36 cellular contexts compared by ENCODE assay signal in genomic region chr14:47020500-47020899, GRCh38.
DNase-seq lines count a peak whose midpoint lies in the region; ATAC-seq, FAIRE-seq and TF ChIP-seq lines count a peak whose summit lies in the region.
"Had no signal": no experiment of that assay in that cellular context is flagged by ENCODE, and none has a peak within 500 bp of the region (broad histone marks: within the 10 kb centered on the region; RNA-seq: fewer than 3 reads in every experiment).

No MANE protein-coding gene starts in this region.

- H3K79me2 ChIP-seq in HepG2 (ENCODE audit: insufficient read depth, low read length) (no peaks in the 10 kb centered on the region), GM12878 (ENCODE audit: control insufficient read depth, insufficient read depth, low read length) (no peaks in the 10 kb centered on the region), K562 (ENCODE audit: control insufficient read depth, insufficient read depth, low read length) (no peaks in the 10 kb centered on the region)

- H3K9me1 ChIP-seq in K562 (ENCODE audit: control insufficient read depth, insufficient read depth, low read length): no peaks in the 10 kb centered on the region

- peaks cover 7% of the 10 kb centered on the region for H3K9me3 Mint-ChIP-seq in activated naive CD4-positive, alpha-beta T cell treated with anti-CD3 and anti-CD28 coated beads, Interleukin-2, amount 50 U/mL, for 24 hours
- H3K9me3 Mint-ChIP-seq in activated naive CD4-positive, alpha-beta T cell treated with anti-CD3 and anti-CD28 coated beads, Interleukin-2, amount 10 ng/mL, durations not matched to agents 7 days and 5 days: no peaks in the 10 kb centered on the region

- H3K9me3 ChIP-seq in HepG2 (ENCODE audit: low read length) (no peaks in the 10 kb centered on the region), right lobe of liver (no peaks in the 10 kb centered on the region), GM12878 (replicated peaks; ENCODE audit: control insufficient read depth, insufficient read depth, low read length) (no peaks in the 10 kb centered on the region), K562 (replicated peaks; ENCODE audit: control insufficient read depth, insufficient read depth, low read depth, low read length) (no peaks in the 10 kb centered on the region)
- H3K9me3 ChIP-seq: A549; BE2C; BLaER1; BLaER1 treated with 17β-estradiol and CSF1 and Interleukin-3, amounts not matched to agents 10 nM and 100 nM; Caco-2 had no signal

- intact Hi-C loops in HepG2 (cut with micrococcal nuclease; ENCODE audit: unreplicated experiment): no loop called here
- intact Hi-C loops in right lobe of liver (cut with DNase I): no loop called here
- intact Hi-C loops in GM12878 (cut with micrococcal nuclease; ENCODE audit: unreplicated experiment): no loop called here
- intact Hi-C loops in K562 (cut with micrococcal nuclease): no loop called here

- no peak overlapping the region for H3K27ac ChIP-seq in HepG2 (ENCODE audit: extremely low read length, insufficient read depth, low read length)
- no peak overlapping the region for H3K27ac ChIP-seq in right lobe of liver
- H3K27ac ChIP-seq in GM12878 (ENCODE audit: control insufficient read depth, insufficient read depth): no peak overlapping the region
- no peak overlapping the region for H3K27ac ChIP-seq in K562 (ENCODE audit: extremely low read depth, low read depth, low read length)
- H3K27ac ChIP-seq: 22Rv1; A549; BLaER1; BLaER1 treated with 17β-estradiol and CSF1 and Interleukin-3, amounts not matched to agents 10 nM and 100 nM; C4-2B had no signal

- BruUV-seq in HepG2 (replicated peaks; lab: Mats Ljungman, UMichigan) (no TSS peak), GM12878 (replicated peaks; lab: Mats Ljungman, UMichigan) (no TSS peak), K562 (replicated peaks; lab: Mats Ljungman, UMichigan) (no TSS peak)

- TF ChIP-seq RAD21 in HepG2 (CRISPR knock-in tag; IDR thresholded peaks at IDR 0.05): no peak
- no peak for TF ChIP-seq RAD21 in GM12878 (IDR thresholded peaks at IDR 0.05; ENCODE audit: insufficient read depth, low read depth, low read length)
- no peak for TF ChIP-seq RAD21 in K562 (CRISPR knock-in tag; conservative IDR thresholded peaks at IDR 0.05 in 1 of 2, IDR thresholded peaks at IDR 0.05 in 1 of 2)

- H3K4me3 ChIP-seq in HepG2 (replicated peaks in 1 of 3; ENCODE audit: insufficient read depth in 1 of 3, low read depth in 2 of 3, low read length in 3 of 3) (no peak overlapping the region), right lobe of liver (no peak overlapping the region), GM12878 (no peak overlapping the region), K562 (no peak overlapping the region)
- H3K4me3 ChIP-seq: A549; BLaER1; BLaER1 treated with 17β-estradiol and CSF1 and Interleukin-3, amounts not matched to agents 10 nM and 100 nM had no signal

- no peaks in the 10 kb centered on the region for H4K20me1 ChIP-seq in HepG2 (ENCODE audit: insufficient read depth, low read length)
- H4K20me1 ChIP-seq in GM12878 (ENCODE audit: control insufficient read depth, insufficient read depth): no peaks in the 10 kb centered on the region
- H4K20me1 ChIP-seq in K562 (replicated peaks; ENCODE audit: control insufficient read depth, insufficient read depth, low read length): no peaks in the 10 kb centered on the region
- H4K20me1 ChIP-seq: BLaER1; BLaER1 treated with 17β-estradiol and CSF1 and Interleukin-3, amounts not matched to agents 10 nM and 100 nM had no signal

- WGBS in HepG2 (ENCODE audit: low lambda C conversion rate): 2% methylated on average over 2 of the region's 2 CpGs
- WGBS in right lobe of liver (ENCODE audit: insufficient coverage, low coverage, low lambda C conversion rate, missing lambda C conversion rate): 63% methylated on average over 2 of the region's 2 CpGs
- WGBS in GM12878 (ENCODE audit: insufficient coverage, insufficient replicate concordance, low lambda C conversion rate, missing lambda C conversion rate): 44% methylated on average over 2 of the region's 2 CpGs
- 3% methylated on average over 2 of the region's 2 CpGs for WGBS in K562 (ENCODE audit: insufficient coverage, low coverage, missing lambda C conversion rate)

- TF ChIP-seq EP300 in HepG2 (IDR thresholded peaks at IDR 0.05; ENCODE audit: low read depth in 2 of 2, low read length in 2 of 2) (no peak), HepG2 (CRISPR knock-in tag; IDR thresholded peaks at IDR 0.05; ENCODE audit: borderline replicate concordance) (no peak), GM12878 (IDR thresholded peaks at IDR 0.05; ENCODE audit: borderline replicate concordance in 1 of 2, control insufficient read depth in 1 of 2, low read depth in 2 of 2, low read length in 2 of 2) (no peak), K562 (IDR thresholded peaks at IDR 0.05; ENCODE audit: low read length) (no peak)

- POLR2A ChIA-PET in HepG2 (lab: Yijun Ruan, JAX) (no interaction called here), GM12878 (lab: Charles Lee) (no interaction called here), K562 (lab: Yijun Ruan, JAX) (no interaction called here)

- TF ChIP-seq POLR2A in HepG2 (IDR thresholded peaks at IDR 0.05; ENCODE audit: insufficient read depth in 1 of 2, low read depth in 2 of 2, low read length in 2 of 2) (no peak), right lobe of liver (IDR thresholded peaks at IDR 0.05) (no peak), GM12878 (IDR thresholded peaks at IDR 0.05; ENCODE audit: low read depth, low read length) (no peak), K562 (conservative IDR thresholded peaks at IDR 0.05) (no peak)

- no peak for FAIRE-seq in HepG2 (lab: Jason Lieb, UNC)
- no peak for FAIRE-seq in GM12878 (lab: Jason Lieb, UNC)
- no peak for FAIRE-seq in K562 (lab: Jason Lieb, UNC)
- FAIRE-seq: A204.1, A549, D721Med had no signal

- no peak for DNase-seq in activated naive CD4-positive, alpha-beta T cell treated with anti-CD3 and anti-CD28 coated beads, Interleukin-2, amount 10 ng/mL, durations not matched to agents 7 days and 5 days
- DNase-seq in HepG2 (ENCODE audit: low spot score) (no peak), right lobe of liver (no peak), GM12878 (ENCODE audit: low read depth, low spot score) (no peak), K562 (ENCODE audit: extremely low read depth in 1 of 4, low spot score in 3 of 4) (no peak), DMS153 (lab: John Stamatoyannopoulos, UW) (no peak)
- no peak for DNase-seq in activated CD4-positive, alpha-beta T cell treated with anti-CD3 and anti-CD28 coated beads, Interleukin-2, amount 50 U/mL, for 48 hours
- DNase-seq: 8988T; ACHN; AML-193; BE2C; C1 segment of cervical spinal cord; Caco-2; Calu3; CD4-positive, alpha-beta memory T cell; CD4-positive, alpha-beta T cell; CD4-positive, CD25-positive, alpha-beta regulatory T cell; CD8-positive, alpha-beta memory T cell; CD8-positive, alpha-beta T cell; COR-L47; DMS 273 treated with DMSO at 0.1 percent for 48 hours; DMS53; DMS79; DMS79 treated with DMSO at 0.1 percent for 48 hours; DND-41; EL had no signal

- in situ Hi-C loops in HepG2 (cut with HindIII; ENCODE audit: extremely low pct_ligation_motif_present, low pct_unique_long_range_greater_than_20kb): no loop called here
- in situ Hi-C loops in GM12878 (cut with MboI): no loop called here
- in situ Hi-C loops in K562 (cut with MboI): no loop called here

- SMC1A ChIA-PET in GM12878 (lab: Charles Lee; ENCODE audit: uncharacterized antibody, unreplicated experiment): no interaction called here

- H3K27me3 Mint-ChIP-seq in activated naive CD4-positive, alpha-beta T cell treated with anti-CD3 and anti-CD28 coated beads, Interleukin-2, amount 50 U/mL, for 24 hours: no peaks in the 10 kb centered on the region
- H3K27me3 Mint-ChIP-seq in activated naive CD4-positive, alpha-beta T cell treated with anti-CD3 and anti-CD28 coated beads, Interleukin-2, amount 10 ng/mL, durations not matched to agents 7 days and 5 days: no peaks in the 10 kb centered on the region
- H3K27me3 Mint-ChIP-seq: B cell; CD4-positive, alpha-beta memory T cell; CD4-positive, alpha-beta T cell; CD4-positive, CD25-positive, alpha-beta regulatory T cell; CD8-positive, alpha-beta memory T cell had no signal

- RAD21 ChIA-PET in GM12878 (lab: Charles Lee; ENCODE audit: unreplicated experiment): no interaction called here

- no peak for TF ChIP-seq CTCF in HepG2 (CRISPR knock-in tag; IDR thresholded peaks at IDR 0.05)
- TF ChIP-seq CTCF in right lobe of liver (IDR thresholded peaks at IDR 0.05): no peak
- no peak for TF ChIP-seq CTCF in GM12878 (IDR thresholded peaks at IDR 0.05 in 2 of 3, conservative IDR thresholded peaks at IDR 0.05 in 1 of 3; ENCODE audit: control insufficient read depth in 2 of 3, extremely low read depth in 1 of 3, insufficient read depth in 1 of 3, low read depth in 3 of 3, low read length in 3 of 3)
- TF ChIP-seq CTCF in K562 (IDR thresholded peaks at IDR 0.05 in 2 of 3, conservative IDR thresholded peaks at IDR 0.05 in 1 of 3; ENCODE audit: insufficient read depth in 2 of 3, low read depth in 1 of 3, low read length in 3 of 3): no peak

- H3K4me1 ChIP-seq in HepG2 (ENCODE audit: insufficient read depth, low read length) (no peaks in the 10 kb centered on the region), right lobe of liver (no peaks in the 10 kb centered on the region), GM12878 (ENCODE audit: control insufficient read depth, insufficient read depth, low read length) (no peaks in the 10 kb centered on the region), K562 (replicated peaks in 1 of 2; ENCODE audit: control insufficient read depth in 2 of 2, insufficient read depth in 2 of 2, low read length in 2 of 2) (no peaks in the 10 kb centered on the region)
- H3K4me1 ChIP-seq: A549, BLaER1, Caco-2 had no signal

- H3K4me2 ChIP-seq in HepG2 (ENCODE audit: low read depth, low read length): no peak overlapping the region
- H3K4me2 ChIP-seq in GM12878 (ENCODE audit: control insufficient read depth, insufficient read depth): no peak overlapping the region
- no peak overlapping the region for H3K4me2 ChIP-seq in K562 (ENCODE audit: insufficient read depth, low read length)
- H3K4me2 ChIP-seq: A549; BLaER1; BLaER1 treated with 17β-estradiol and CSF1 and Interleukin-3, amounts not matched to agents 10 nM and 100 nM had no signal

- H3K9ac ChIP-seq in HepG2 (ENCODE audit: insufficient read depth, low read depth, low read length): no peak overlapping the region
- H3K9ac ChIP-seq in GM12878 (ENCODE audit: control insufficient read depth, insufficient read depth, low read length): no peak overlapping the region
- H3K9ac ChIP-seq in K562 (ENCODE audit: insufficient read depth in 1 of 2, low read depth in 2 of 2, low read length in 2 of 2): no peak overlapping the region
- H3K9ac ChIP-seq: BLaER1; BLaER1 treated with 17β-estradiol and CSF1 and Interleukin-3, amounts not matched to agents 10 nM and 100 nM had no signal

- no peak overlapping the region for H3K4me3 Mint-ChIP-seq in activated naive CD4-positive, alpha-beta T cell treated with anti-CD3 and anti-CD28 coated beads, Interleukin-2, amount 50 U/mL, for 24 hours
- no peak overlapping the region for H3K4me3 Mint-ChIP-seq in activated naive CD4-positive, alpha-beta T cell treated with anti-CD3 and anti-CD28 coated beads, Interleukin-2, amount 10 ng/mL, durations not matched to agents 7 days and 5 days
- H3K4me3 Mint-ChIP-seq: B cell; CD14-positive monocyte; CD4-positive, alpha-beta memory T cell; CD4-positive, alpha-beta T cell; CD4-positive, CD25-positive, alpha-beta regulatory T cell; CD8-positive, alpha-beta memory T cell; CD8-positive, alpha-beta T cell had no signal

- ATAC-seq in HepG2 (no peak), right lobe of liver (no peak), GM12878 (no peak), K562 (no peak)
- ATAC-seq: A549; CD8-positive, alpha-beta T cell had no signal

- CTCF ChIA-PET in activated naive CD4-positive, alpha-beta T cell treated with anti-CD3 and anti-CD28 coated beads, Interleukin-2, amount 10 ng/mL, durations not matched to agents 7 days and 5 days (lab: Charles Lee): no interaction called here
- CTCF ChIA-PET in HepG2 (lab: Yijun Ruan, JAX; ENCODE audit: low intra/inter-chr PET ratio, low total read pairs): no interaction called here
- CTCF ChIA-PET in GM12878 (lab: Yijun Ruan, JAX): interaction anchor here (0.6 to 0.9 kb wide), 2 partner anchors 388 to 440 kb away, joined by 3 to 4 read pairs; no protein-coding TSS in a partner anchor
- CTCF ChIA-PET in K562 (lab: Yijun Ruan, JAX; ENCODE audit: low intra/inter-chr PET ratio): interaction anchor here (0.7 kb wide), 1 partner anchor 1293 kb away, joined by 3 read pairs; no protein-coding TSS in a partner anchor

- no peaks in the 10 kb centered on the region for H3K36me3 Mint-ChIP-seq in activated naive CD4-positive, alpha-beta T cell treated with anti-CD3 and anti-CD28 coated beads, Interleukin-2, amount 50 U/mL, for 24 hours
- no peaks in the 10 kb centered on the region for H3K36me3 Mint-ChIP-seq in activated naive CD4-positive, alpha-beta T cell treated with anti-CD3 and anti-CD28 coated beads, Interleukin-2, amount 10 ng/mL, durations not matched to agents 7 days and 5 days
- H3K36me3 Mint-ChIP-seq: CD14-positive monocyte; CD4-positive, alpha-beta memory T cell; CD4-positive, CD25-positive, alpha-beta regulatory T cell; CD8-positive, alpha-beta memory T cell; CD8-positive, alpha-beta T cell had no signal

- no peaks in the 10 kb centered on the region for H3K36me3 ChIP-seq in HepG2 (replicated peaks in 1 of 2; ENCODE audit: control insufficient read depth in 1 of 2, insufficient read depth in 2 of 2, low read length in 2 of 2)
- no peaks in the 10 kb centered on the region for H3K36me3 ChIP-seq in right lobe of liver
- H3K36me3 ChIP-seq in GM12878 (ENCODE audit: control insufficient read depth in 2 of 2, insufficient read depth in 2 of 2, low read length in 1 of 2): no peaks in the 10 kb centered on the region
- no peaks in the 10 kb centered on the region for H3K36me3 ChIP-seq in K562 (ENCODE audit: control insufficient read depth, insufficient read depth, low read length)
- H3K36me3 ChIP-seq: BE2C; BLaER1; BLaER1 treated with 17β-estradiol and CSF1 and Interleukin-3, amounts not matched to agents 10 nM and 100 nM had no signal

- no peaks in the 10 kb centered on the region for H3K4me1 Mint-ChIP-seq in activated naive CD4-positive, alpha-beta T cell treated with anti-CD3 and anti-CD28 coated beads, Interleukin-2, amount 50 U/mL, for 24 hours
- no peaks in the 10 kb centered on the region for H3K4me1 Mint-ChIP-seq in activated naive CD4-positive, alpha-beta T cell treated with anti-CD3 and anti-CD28 coated beads, Interleukin-2, amount 10 ng/mL, durations not matched to agents 7 days and 5 days
- H3K4me1 Mint-ChIP-seq: B cell; CD14-positive monocyte; CD4-positive, alpha-beta memory T cell; CD4-positive, CD25-positive, alpha-beta regulatory T cell; CD8-positive, alpha-beta memory T cell had no signal

- H3K27ac Mint-ChIP-seq in activated naive CD4-positive, alpha-beta T cell treated with anti-CD3 and anti-CD28 coated beads, Interleukin-2, amount 50 U/mL, for 24 hours: peak overlapping the region; percentile 25
- H3K27ac Mint-ChIP-seq in activated naive CD4-positive, alpha-beta T cell treated with anti-CD3 and anti-CD28 coated beads, Interleukin-2, amount 10 ng/mL, durations not matched to agents 7 days and 5 days: no peak overlapping the region
- H3K27ac Mint-ChIP-seq: B cell; CD14-positive monocyte; CD4-positive, alpha-beta memory T cell; CD4-positive, alpha-beta T cell; CD4-positive, CD25-positive, alpha-beta regulatory T cell; CD8-positive, alpha-beta memory T cell; CD8-positive, alpha-beta T cell had no signal

- H2AFZ ChIP-seq in HepG2 (ENCODE audit: low read length) (no peak overlapping the region), GM12878 (ENCODE audit: control insufficient read depth, low read depth, low read length) (no peak overlapping the region), K562 (ENCODE audit: low read depth, low read length) (no peak overlapping the region)

- H3K27me3 ChIP-seq in HepG2 (ENCODE audit: control insufficient read depth in 1 of 2, insufficient read depth in 2 of 2, low read length in 2 of 2) (no peaks in the 10 kb centered on the region), right lobe of liver (no peaks in the 10 kb centered on the region), GM12878 (replicated peaks in 1 of 2; ENCODE audit: control insufficient read depth in 2 of 2, insufficient read depth in 2 of 2, low read length in 1 of 2) (no peaks in the 10 kb centered on the region), K562 (ENCODE audit: control insufficient read depth in 2 of 2, insufficient read depth in 2 of 2, low read length in 2 of 2) (no peaks in the 10 kb centered on the region)
- H3K27me3 ChIP-seq: BE2C; BLaER1; BLaER1 treated with 17β-estradiol and CSF1 and Interleukin-3, amounts not matched to agents 10 nM and 100 nM had no signal

Comparison
In these comparisons a context has a peak if more than half of its experiments do, and no peak if none do; other contexts are left out.
1. CTCF ChIA-PET loops: an anchor here in GM12878 (0.6 to 0.9 kb wide) and K562 (0.7 kb wide); none called in activated naive CD4-positive, alpha-beta T cell treated with anti-CD3 and anti-CD28 coated beads, Interleukin-2, amount 10 ng/mL, durations not matched to agents 7 days and 5 days and HepG2.